ENCODE assay signal across 8 cellular contexts in the genomic region with DNA sequence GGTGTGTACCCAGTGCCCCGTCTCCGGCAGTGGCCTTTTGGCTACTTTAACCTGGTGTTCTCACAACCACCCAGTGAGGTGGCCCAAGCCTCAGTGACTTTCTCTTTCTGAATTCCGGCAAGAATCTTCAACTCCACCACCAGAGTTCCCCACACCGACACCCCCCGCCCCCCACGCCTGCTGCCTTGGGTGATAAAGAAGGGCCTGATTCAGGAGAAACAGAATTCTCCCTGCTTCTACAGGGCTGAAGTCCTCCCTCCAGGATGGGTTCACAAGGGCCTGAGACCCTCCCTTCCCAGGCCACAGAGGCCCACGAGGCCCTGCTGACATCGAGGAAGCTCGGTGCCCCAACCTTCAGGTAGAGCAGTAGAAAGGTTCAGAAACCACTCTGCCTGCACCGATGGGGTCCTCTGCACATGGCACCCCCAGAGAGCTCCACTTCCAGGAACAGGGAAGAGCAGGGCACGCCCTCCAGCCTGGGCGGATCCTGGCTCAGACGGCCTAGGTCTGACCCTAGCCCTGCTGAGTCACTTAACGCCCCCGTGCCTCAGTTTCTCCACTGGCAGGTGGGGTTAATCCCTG. TPM values are rescaled to one million over a fixed set of nuclear protein-coding genes. Genes with fewer than 3 reads are reported as not detected.
DNase-seq lines count a peak whose midpoint lies in the region; ATAC-seq and TF ChIP-seq lines count a peak whose summit lies in the region.

No MANE protein-coding gene starts in this region.

- H3K4me2 ChIP-seq in mesenchymal stem cell (ENCODE audit: low read length, poor library complexity, severe bottlenecking), result peak overlapping the region; percentile 94

- H2BK12ac ChIP-seq in mesenchymal stem cell (ENCODE audit: low read length in 2 of 2), result no peak overlapping the region

- H3K36me3 ChIP-seq in ACC112 (ENCODE audit: insufficient read depth, low read length), result no peaks in the 10 kb centered on the region
- H3K36me3 ChIP-seq in adrenal gland (replicated peaks in 1 of 2), result no peaks in the 10 kb centered on the region
- peaks cover 15 to 48% of the 10 kb centered on the region in 2 experiments for H3K36me3 ChIP-seq in mesenchymal stem cell (ENCODE audit: control insufficient read depth in 1 of 2, insufficient read depth in 2 of 2, low read depth in 1 of 2, low read length in 2 of 2)

- WGBS in adrenal gland, 4 donors, result 10 to 31% (median 22%) methylated on average over 7 to 15 of the region's 15 CpGs
- WGBS in mesenchymal stem cell, result 43% methylated on average over 15 of the region's 15 CpGs

- peaks cover 2% of the 10 kb centered on the region for H3K27me3 Mint-ChIP-seq in HFFc6 (ENCODE audit: insufficient read depth)

- H3K14ac ChIP-seq in mesenchymal stem cell (ENCODE audit: low read length in 2 of 2), result peak overlapping the region in 1 of 2 experiments; percentile 94

- ATAC-seq in GM18873 (IDR thresholded peaks at IDR 0.05; ENCODE audit: low FRiP score, unreplicated experiment) (no peak), HG03139 (IDR thresholded peaks at IDR 0.05; ENCODE audit: unreplicated experiment) (no peak)

- peak overlapping the region; percentile 58 for H2BK120ac ChIP-seq in mesenchymal stem cell (ENCODE audit: low read depth, low read length)

- no peaks in the 10 kb centered on the region for H3K79me2 ChIP-seq in ACC112 (ENCODE audit: control insufficient read depth, insufficient read depth, low read length, unreplicated experiment)

- peak overlapping the region; percentile 91 for H3K4me3 ChIP-seq in ACC112 (ENCODE audit: low read depth, low read length)
- peak overlapping the region in 3 of 4 donors; percentile 37 to 81 (median 52) for H3K4me3 ChIP-seq in adrenal gland
- peak overlapping the region; percentile 90 to 93 for H3K4me3 ChIP-seq in mesenchymal stem cell (ENCODE audit: insufficient read depth in 1 of 2, low read depth in 1 of 2, low read length in 2 of 2)

- H3K9me3 Mint-ChIP-seq in HFFc6, result no peaks in the 10 kb centered on the region

- peak overlapping the region; percentile 54 for H4K91ac ChIP-seq in mesenchymal stem cell (ENCODE audit: low read length)

- TF ChIP-seq POLR2A in adrenal gland (IDR thresholded peaks at IDR 0.05), result no peak

- peak overlapping the region; percentile 88 for H3K4me3 Mint-ChIP-seq in HFFc6

- H3K23ac ChIP-seq in mesenchymal stem cell (ENCODE audit: low read length in 2 of 2), result no peak overlapping the region

- DNase-seq in HFFc6 (no peak), adrenal gland (no peak), mesenchymal stem cell (peak; percentile 17), NCI-H82 treated with DMSO at 0.1 percent for 48 hours (lab: John Stamatoyannopoulos, UW; ENCODE audit: unreplicated experiment) (no peak), T-helper 9 cell (no peak)

- H3K27ac Mint-ChIP-seq in HFFc6, result peak overlapping the region; percentile 79

- no peak overlapping the region for H2BK15ac ChIP-seq in mesenchymal stem cell (ENCODE audit: low read depth, poor library complexity, severe bottlenecking)

- H3K9me3 ChIP-seq in adrenal gland (replicated peaks in 1 of 3) (no peaks in the 10 kb centered on the region), mesenchymal stem cell (ENCODE audit: control insufficient read depth, low read length) (no peaks in the 10 kb centered on the region)

- peak overlapping the region in 1 of 2 experiments; percentile 17 for H3K4ac ChIP-seq in mesenchymal stem cell (ENCODE audit: low read depth in 1 of 2, low read length in 2 of 2)

- H3K36me3 Mint-ChIP-seq in HFFc6 (ENCODE audit: low read depth), result no peaks in the 10 kb centered on the region

- intact Hi-C loops in adrenal gland (cut with DNase I), result loop anchor here (2.0 to 10.0 kb wide), 3 partner anchors 61 to 273 kb away; partner anchors contain the start of gene NOTUM (in 1 of the 2)

- peak overlapping the region; percentile 14 to 88 for H3K18ac ChIP-seq in mesenchymal stem cell (ENCODE audit: low read depth in 1 of 2, low read length in 2 of 2)

- TF ChIP-seq CTCF in HFFc6 (IDR thresholded peaks at IDR 0.05) (no peak), adrenal gland (IDR thresholded peaks at IDR 0.05) (no peak)

- peak overlapping the region; percentile 89 for H3K9ac ChIP-seq in mesenchymal stem cell (ENCODE audit: low read length)

- no peak overlapping the region for H2BK5ac ChIP-seq in mesenchymal stem cell (ENCODE audit: low read depth, low read length, poor library complexity, severe bottlenecking)

- peak overlapping the region; percentile 38 for H2AK5ac ChIP-seq in mesenchymal stem cell (ENCODE audit: low read length, severe bottlenecking)

- H3K27ac ChIP-seq in ACC112 (ENCODE audit: low read depth, low read length) (no peak overlapping the region), adrenal gland (peak overlapping the region in 1 of 5 donors; percentile 86), mesenchymal stem cell (ENCODE audit: low read length, poor library complexity, severe bottlenecking) (no peak overlapping the region)

- peaks cover 34% of the 10 kb centered on the region for H3K79me1 ChIP-seq in mesenchymal stem cell (replicated peaks; ENCODE audit: low read length, poor library complexity, severe bottlenecking)

- H3K4me1 ChIP-seq in ACC112 (ENCODE audit: control insufficient read depth, insufficient read depth, low read length, unreplicated experiment), result peaks cover 11% of the 10 kb centered on the region
- H3K4me1 ChIP-seq in adrenal gland (replicated peaks in 1 of 2), result peaks cover 21 to 27% of the 10 kb centered on the region in 2 donors
- H3K4me1 ChIP-seq in mesenchymal stem cell (ENCODE audit: control insufficient read depth, insufficient read depth, low read depth, low read length), result peaks cover 38% of the 10 kb centered on the region

- H3K4me1 Mint-ChIP-seq in HFFc6 (ENCODE audit: low read depth), result peaks cover 17% of the 10 kb centered on the region

- no peak overlapping the region for H4K8ac ChIP-seq in mesenchymal stem cell (ENCODE audit: low read length)

- no peak overlapping the region for H2AFZ ChIP-seq in ACC112 (ENCODE audit: low read length, unreplicated experiment)
- peak overlapping the region; percentile 93 for H2AFZ ChIP-seq in mesenchymal stem cell (ENCODE audit: low read depth, low read length)

- H3K27me3 ChIP-seq in ACC112 (ENCODE audit: insufficient read depth, low read length) (no peaks in the 10 kb centered on the region), adrenal gland (no peaks in the 10 kb centered on the region), mesenchymal stem cell (ENCODE audit: control insufficient read depth in 1 of 2, insufficient read depth in 1 of 2, low read length in 2 of 2) (no peaks in the 10 kb centered on the region)

RNA-seq across cellular contexts. Expression of gene CENPX, which starts 0.9 kb away (rescaled TPM):
- 10 to 100 TPM; 60.6 to 83.9 (median 73.3) TPM for total RNA-seq in HFFc6 (2021; fragmentation: NEBNext Ultra II Directional; extraction: Animal tissue kit (Norgen Biotek cat#: 25700))
- total RNA-seq in adrenal gland, result 10 to 100 TPM; 24.3 to 75.9 (median 41.0) TPM
- 10 to 100 TPM; 11.2 to 70.9 (median 58.3) TPM for polyA plus RNA-seq in adrenal gland
- 26.5 TPM for polyA plus RNA-seq in mesenchymal stem cell (2013, experiment 1 of 2)
- polyA plus RNA-seq in mesenchymal stem cell (2013, experiment 2 of 2), result 26.0 TPM

RNA-seq across cellular contexts. Expression of gene LRRC45, which starts 1.3 kb away (rescaled TPM):
- total RNA-seq in HFFc6 (2021; fragmentation: NEBNext Ultra II Directional; extraction: Animal tissue kit (Norgen Biotek cat#: 25700)), result 10 to 100 TPM in 3 of 6 experiments, 1 to 10 TPM in 3; 6.8 to 10.5 (median 10.0) TPM
- total RNA-seq in adrenal gland, result 10 to 100 TPM in 6 of 8 donors, 1 to 10 TPM in 2; 3.0 to 24.2 (median 12.6) TPM
- 10 to 100 TPM in 2 of 3 donors, 1 to 10 TPM in 1; 1.2 to 24.5 (median 15.4) TPM for polyA plus RNA-seq in adrenal gland
- 4.8 TPM for polyA plus RNA-seq in mesenchymal stem cell (2013, experiment 1 of 2)
- polyA plus RNA-seq in mesenchymal stem cell (2013, experiment 2 of 2), result 5.2 TPM

RNA-seq across cellular contexts. Expression of gene RAC3, which starts 9.7 kb away (rescaled TPM):
- 1 to 10 TPM; 4.3 to 8.5 (median 5.6) TPM for total RNA-seq in HFFc6 (2021; fragmentation: NEBNext Ultra II Directional; extraction: Animal tissue kit (Norgen Biotek cat#: 25700))
- 10 to 100 TPM in 1 of 8 donors, 1 to 10 TPM in 7; 3.0 to 13.5 (median 4.4) TPM for total RNA-seq in adrenal gland
- 10 to 100 TPM in 1 of 3 donors, 1 to 10 TPM in 2; 1.6 to 10.5 (median 9.0) TPM for polyA plus RNA-seq in adrenal gland
- polyA plus RNA-seq in mesenchymal stem cell (2013, experiment 1 of 2), result 33.3 TPM
- polyA plus RNA-seq in mesenchymal stem cell (2013, experiment 2 of 2), result 31.4 TPM

RNA-seq across cellular contexts. Expression of gene DCXR, which starts 15.7 kb away (rescaled TPM):
- total RNA-seq in HFFc6 (2021; fragmentation: NEBNext Ultra II Directional; extraction: Animal tissue kit (Norgen Biotek cat#: 25700)), result 100 to 1,000 TPM in 1 of 6 experiments, 10 to 100 TPM in 5; 73.4 to 100 (median 84.8) TPM
- 100 to 1,000 TPM in 6 of 8 donors, 10 to 100 TPM in 2; 66.9 to 183 (median 111) TPM for total RNA-seq in adrenal gland
- 100 to 1,000 TPM in 1 of 3 donors, 10 to 100 TPM in 2; 67.7 to 163 (median 96.0) TPM for polyA plus RNA-seq in adrenal gland
- polyA plus RNA-seq in mesenchymal stem cell (2013, experiment 1 of 2), result 39.7 TPM
- polyA plus RNA-seq in mesenchymal stem cell (2013, experiment 2 of 2), result 43.5 TPM

RNA-seq across cellular contexts. Expression of gene RFNG, which starts 29.8 kb away (rescaled TPM):
- total RNA-seq in HFFc6 (2021; fragmentation: NEBNext Ultra II Directional; extraction: Animal tissue kit (Norgen Biotek cat#: 25700)), result 10 to 100 TPM; 37.6 to 48.5 (median 40.1) TPM
- total RNA-seq in adrenal gland, result 10 to 100 TPM; 26.8 to 69.5 (median 47.4) TPM
- 10 to 100 TPM; 21.2 to 78.0 (median 74.0) TPM for polyA plus RNA-seq in adrenal gland
- polyA plus RNA-seq in mesenchymal stem cell (2013, experiment 1 of 2), result 31.3 TPM
- 31.7 TPM for polyA plus RNA-seq in mesenchymal stem cell (2013, experiment 2 of 2)
